Comparison of ENCODE assay signal across 24 cellular contexts in genomic region chr11:35672608-35673007, GRCh38. TPM values are rescaled to one million over a fixed set of nuclear protein-coding genes. Genes with fewer than 3 reads are reported as not detected.
DNase-seq lines count a peak whose midpoint lies in the region; ATAC-seq, FAIRE-seq and TF ChIP-seq lines count a peak whose summit lies in the region.
"Had no signal": no experiment of that assay in that cellular context is flagged by ENCODE, and none has a peak within 500 bp of the region (broad histone marks: within the 10 kb centered on the region; RNA-seq: fewer than 3 reads in every experiment).

No MANE protein-coding gene starts in this region.

- peaks cover 16% of the 10 kb centered on the region for H3K36me3 Mint-ChIP-seq in activated naive CD8-positive, alpha-beta T cell
- peaks cover 16% of the 10 kb centered on the region for H3K36me3 Mint-ChIP-seq in activated naive CD8-positive, alpha-beta T cell treated with anti-CD3 and anti-CD28 coated beads, Interleukin-2, amount 50 U/mL, for 24 hours (ENCODE audit: low read depth)

- H3K4me1 ChIP-seq in keratinocyte (ENCODE audit: control insufficient read depth, extremely low read depth, insufficient read depth, low read length): peaks cover 18% of the 10 kb centered on the region
- H3K4me1 ChIP-seq in foreskin keratinocyte: peaks cover 16% of the 10 kb centered on the region
- peaks cover 0 to 25% (median 0%) of the 10 kb centered on the region in 4 donors for H3K4me1 ChIP-seq in Peyer's patch

- DNase-seq in activated naive CD8-positive, alpha-beta T cell treated with anti-CD3 and anti-CD28 coated beads, Interleukin-2, amount 50 U/mL, for 24 hours: no peak
- DNase-seq in left ventricle myocardium superior (no peak), Right ventricle myocardium inferior (ENCODE audit: missing footprints) (no peak), keratinocyte (ENCODE audit: low read depth, low spot score) (no peak), foreskin keratinocyte (no peak), Peyer's patch (no peak)
- DNase-seq: CD4-positive, CD25-positive, alpha-beta regulatory T cell; COR-L47; DMS79; EL; GF-D8; GM23248; H7; HCEC 1CT had no signal

- ATAC-seq in activated naive CD8-positive, alpha-beta T cell treated with anti-CD3 and anti-CD28 coated beads, Interleukin-2, amount 50 U/mL, for 24 hours: no peak
- ATAC-seq in left ventricle myocardium superior: peak; percentile 44
- ATAC-seq in Right ventricle myocardium inferior: no peak
- no peak for ATAC-seq in GM18511 (IDR thresholded peaks at IDR 0.05; ENCODE audit: unreplicated experiment)
- ATAC-seq in foreskin keratinocyte: no peak

- peak overlapping the region; percentile 2 for H3K4me2 ChIP-seq in keratinocyte (ENCODE audit: control insufficient read depth, extremely low read depth, insufficient read depth, low read depth, low read length)
- H3K4me2 ChIP-seq: BLaER1 had no signal

- H3K4me3 Mint-ChIP-seq in activated naive CD8-positive, alpha-beta T cell: peak overlapping the region; percentile 33
- no peak overlapping the region for H3K4me3 Mint-ChIP-seq in activated naive CD8-positive, alpha-beta T cell treated with anti-CD3 and anti-CD28 coated beads, Interleukin-2, amount 50 U/mL, for 24 hours
- H3K4me3 Mint-ChIP-seq: B cell had no signal

- no peak overlapping the region for H2AFZ ChIP-seq in keratinocyte (ENCODE audit: control insufficient read depth, low read length)
- H2AFZ ChIP-seq: GM23248 had no signal

- H3K4me1 Mint-ChIP-seq in activated naive CD8-positive, alpha-beta T cell (ENCODE audit: low read depth): peaks cover 76% of the 10 kb centered on the region
- H3K4me1 Mint-ChIP-seq in activated naive CD8-positive, alpha-beta T cell treated with anti-CD3 and anti-CD28 coated beads, Interleukin-2, amount 50 U/mL, for 24 hours: peaks cover 64% of the 10 kb centered on the region

- no peak overlapping the region for H3K27ac ChIP-seq in keratinocyte (ENCODE audit: control insufficient read depth, insufficient read depth, low read length)
- no peak overlapping the region for H3K27ac ChIP-seq in foreskin keratinocyte
- no peak overlapping the region for H3K27ac ChIP-seq in Peyer's patch
- H3K27ac ChIP-seq: 22Rv1, BLaER1, C4-2B, GM23248 had no signal

- intact Hi-C loops in left ventricle myocardium superior (cut with micrococcal nuclease): no loop called here
- intact Hi-C loops in Right ventricle myocardium inferior (cut with DNase I): no loop called here

- no peaks in the 10 kb centered on the region for H3K9me3 Mint-ChIP-seq in activated naive CD8-positive, alpha-beta T cell (ENCODE audit: low read depth)
- H3K9me3 Mint-ChIP-seq in activated naive CD8-positive, alpha-beta T cell treated with anti-CD3 and anti-CD28 coated beads, Interleukin-2, amount 50 U/mL, for 24 hours: peaks cover 8% of the 10 kb centered on the region

- no peak overlapping the region for H3K9ac ChIP-seq in keratinocyte (ENCODE audit: control insufficient read depth, extremely low read depth, insufficient read depth, low read length)
- H3K9ac ChIP-seq: BLaER1, GM23248 had no signal

- TF ChIP-seq CTCF in keratinocyte (optimal IDR thresholded peaks at IDR 0.05 in 1 of 3, IDR thresholded peaks at IDR 0.05 in 1 of 3, conservative IDR thresholded peaks at IDR 0.05 in 1 of 3; ENCODE audit: extremely low read depth in 1 of 3, insufficient read depth in 2 of 3, low read length in 3 of 3): no peak
- no peak for TF ChIP-seq CTCF in foreskin keratinocyte (conservative IDR thresholded peaks at IDR 0.05)
- TF ChIP-seq CTCF in Peyer's patch (IDR thresholded peaks at IDR 0.05): no peak

- H3K27me3 ChIP-seq in keratinocyte (ENCODE audit: control insufficient read depth, extremely low read depth, insufficient read depth, low read length): no peaks in the 10 kb centered on the region
- H3K27me3 ChIP-seq in foreskin keratinocyte: no peaks in the 10 kb centered on the region
- H3K27me3 ChIP-seq in Peyer's patch: no peaks in the 10 kb centered on the region
- H3K27me3 ChIP-seq: BLaER1 had no signal

- no peaks in the 10 kb centered on the region for H3K9me3 ChIP-seq in keratinocyte (ENCODE audit: control insufficient read depth, low read depth, low read length)
- H3K9me3 ChIP-seq in Peyer's patch: no peaks in the 10 kb centered on the region

- no peaks in the 10 kb centered on the region for H3K27me3 Mint-ChIP-seq in activated naive CD8-positive, alpha-beta T cell
- no peaks in the 10 kb centered on the region for H3K27me3 Mint-ChIP-seq in activated naive CD8-positive, alpha-beta T cell treated with anti-CD3 and anti-CD28 coated beads, Interleukin-2, amount 50 U/mL, for 24 hours
- H3K27me3 Mint-ChIP-seq: B cell; CD4-positive, CD25-positive, alpha-beta regulatory T cell had no signal

- H3K79me2 ChIP-seq in keratinocyte (ENCODE audit: control insufficient read depth, insufficient read depth, low read length): peaks cover 82% of the 10 kb centered on the region

- no peak overlapping the region for H3K4me3 ChIP-seq in keratinocyte (ENCODE audit: control insufficient read depth in 2 of 3, extremely low read depth in 1 of 3, insufficient read depth in 2 of 3, low read depth in 1 of 3, low read length in 3 of 3)
- H3K4me3 ChIP-seq in Peyer's patch: no peak overlapping the region
- H3K4me3 ChIP-seq: BLaER1, GM23248 had no signal

- peaks cover 0 to 3% of the 10 kb centered on the region in 2 experiments for H3K36me3 ChIP-seq in keratinocyte (ENCODE audit: control insufficient read depth in 2 of 2, extremely low read depth in 1 of 2, insufficient read depth in 2 of 2, low read length in 2 of 2)
- H3K36me3 ChIP-seq in Peyer's patch: peaks cover 0 to 5% (median 0%) of the 10 kb centered on the region in 3 donors

- no peaks in the 10 kb centered on the region for H3K9me1 ChIP-seq in keratinocyte (ENCODE audit: control insufficient read depth, extremely low read depth, insufficient read depth, low read length)

- no peaks in the 10 kb centered on the region for H4K20me1 ChIP-seq in keratinocyte (ENCODE audit: control insufficient read depth, extremely low read depth, insufficient read depth, low read length)

- H3K27ac Mint-ChIP-seq in activated naive CD8-positive, alpha-beta T cell: no peak overlapping the region
- no peak overlapping the region for H3K27ac Mint-ChIP-seq in activated naive CD8-positive, alpha-beta T cell treated with anti-CD3 and anti-CD28 coated beads, Interleukin-2, amount 50 U/mL, for 24 hours
- H3K27ac Mint-ChIP-seq: B cell had no signal

- dilution Hi-C loops in keratinocyte (cut with MboI; ENCODE audit: extremely low pct_ligation_motif_present, low sequenced_read_pairs): no loop called here

- TF ChIP-seq POLR2A in Peyer's patch (IDR thresholded peaks at IDR 0.05): no peak

- FAIRE-seq in keratinocyte (lab: Jason Lieb, UNC): no peak
- FAIRE-seq: A204.1, GM12891, GM18507, H1 had no signal

RNA-seq across cellular contexts. Expression of gene TRIM44, which starts 10.0 kb away (rescaled TPM):
- total RNA-seq in left ventricle myocardium superior (38.5 TPM), Right ventricle myocardium inferior (39.9 TPM), foreskin keratinocyte (32.7 and 37.3 TPM in 2 replicates), Peyer's patch (10 to 100 TPM; 27.3 to 83.4 (median 61.4) TPM)
- polyA plus RNA-seq in keratinocyte (40.4 to 49.6 TPM (median 48.3 TPM) in 3 replicates), foreskin keratinocyte (8.4 and 10.4 TPM in 2 replicates)
- polyA plus RNA-seq in keratinocyte (2011; ENCODE audit: low read depth): 12.0 TPM
- 39.6 and 50.9 TPM in 2 replicates for polyA plus RNA-seq in keratinocyte (2011; cell fraction: cytosol; rRNA removed)
- 76.9 and 84.0 TPM in 2 replicates for polyA plus RNA-seq in keratinocyte (2011; cell fraction: nucleus; rRNA removed)
- polyA plus RNA-seq in keratinocyte (2012; ENCODE audit: low replicate concordance): 8.4 and 31.3 TPM in 2 replicates
- polyA minus RNA-seq in keratinocyte: 27.0 to 79.5 TPM (median 67.1 TPM) in 3 replicates
- polyA minus RNA-seq in keratinocyte (2011; cell fraction: cytosol; rRNA and poly(A)+ RNA removed): 41.6 TPM
- 9.2 and 36.5 TPM in 2 replicates for polyA minus RNA-seq in keratinocyte (2011; cell fraction: nucleus; rRNA and poly(A)+ RNA removed)

RNA-seq across cellular contexts. Expression of gene FJX1, which starts 54.3 kb away (rescaled TPM):
- total RNA-seq in left ventricle myocardium superior (1.2 TPM), Right ventricle myocardium inferior (0.54 TPM), foreskin keratinocyte (72.5 and 92.3 TPM in 2 replicates), Peyer's patch (not detected)
- polyA plus RNA-seq in keratinocyte (19.0 to 25.3 TPM (median 19.7 TPM) in 3 replicates), foreskin keratinocyte (57.1 and 75.2 TPM in 2 replicates)
- polyA plus RNA-seq in keratinocyte (2011; ENCODE audit: low read depth): 12.6 TPM
- polyA plus RNA-seq in keratinocyte (2011; cell fraction: cytosol; rRNA removed): 8.5 and 17.4 TPM in 2 replicates
- polyA plus RNA-seq in keratinocyte (2011; cell fraction: nucleus; rRNA removed): 26.3 and 34.6 TPM in 2 replicates
- polyA plus RNA-seq in keratinocyte (2012; ENCODE audit: low replicate concordance): 30.7 and 61.7 TPM in 2 replicates
- polyA minus RNA-seq in keratinocyte: 8.9 to 30.3 TPM (median 10.4 TPM) in 3 replicates
- 61.8 TPM for polyA minus RNA-seq in keratinocyte (2011; cell fraction: cytosol; rRNA and poly(A)+ RNA removed)
- polyA minus RNA-seq in keratinocyte (2011; cell fraction: nucleus; rRNA and poly(A)+ RNA removed): 28.4 and 32.3 TPM in 2 replicates
- total RNA-seq: B cell; CD4-positive, CD25-positive, alpha-beta regulatory T cell had no signal
- polyA plus RNA-seq: CD4-positive, CD25-positive, alpha-beta regulatory T cell had no signal

Comparison
In these comparisons a context has a peak if more than half of its experiments do, and no peak if none do; other contexts are left out.
1. RNA of gene FJX1, which starts 54.3 kb away (total RNA-seq): 72.5 to 92.3 TPM in foreskin keratinocyte; 1.2 TPM in left ventricle myocardium superior (single experiment), 0.54 TPM in Right ventricle myocardium inferior (single experiment) and not detected in Peyer's patch; every median in the first group is over 10 times any median in the second.